Comparison of ENCODE assay signal across 8 cellular contexts in the genomic region with DNA sequence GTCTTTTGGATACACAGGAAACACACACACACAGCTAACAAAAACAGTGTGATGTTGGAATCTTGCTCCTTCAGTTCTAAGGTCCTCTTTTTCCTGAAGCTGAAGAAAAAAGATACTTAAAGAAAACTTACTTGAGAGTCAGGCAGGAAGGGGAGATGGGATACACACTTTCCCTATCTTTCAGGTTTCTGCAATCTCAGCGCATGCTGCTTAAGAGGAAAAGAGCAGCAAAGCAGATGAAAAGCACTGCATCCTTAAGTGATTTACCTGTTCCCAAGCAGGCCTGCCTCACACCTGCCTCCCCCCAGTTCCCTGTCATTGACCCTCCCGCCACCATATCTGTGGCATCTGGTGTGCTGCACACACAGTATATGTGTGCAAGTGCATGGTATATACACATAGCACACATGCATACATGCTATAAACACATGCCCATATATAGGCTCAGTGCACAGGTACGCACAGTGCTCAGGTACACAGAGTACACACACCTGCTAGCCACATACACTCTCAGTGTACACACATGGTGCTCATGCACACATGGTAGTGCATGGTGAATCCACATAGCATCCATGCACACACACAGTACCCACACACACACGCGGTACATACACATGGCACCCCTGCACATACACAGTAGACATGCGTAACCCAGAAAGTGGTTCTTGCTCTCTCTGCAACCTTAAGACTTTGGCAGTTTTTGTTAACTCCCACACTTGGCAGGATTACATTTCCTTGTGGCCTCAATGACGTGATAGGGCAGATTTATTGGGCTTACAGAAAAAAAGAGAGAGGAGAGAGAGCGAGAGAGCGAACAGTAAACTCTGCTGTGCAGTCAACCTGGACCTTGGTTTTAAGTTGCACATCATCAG.
DNase-seq lines count a peak whose midpoint lies in the region; ATAC-seq, FAIRE-seq and TF ChIP-seq lines count a peak whose summit lies in the region.

No MANE protein-coding gene starts in this region.

- ATAC-seq in K562 (no peak; the same call in 2 of the 3 replicates), memory B cell (ENCODE audit: low read depth) (no peak)

- 68% methylated on average over 9 of the region's 9 CpGs for WGBS in K562 (ENCODE audit: insufficient coverage, low coverage, missing lambda C conversion rate)
- WGBS in urinary bladder = 34% methylated on average over 9 of the region's 9 CpGs

- H3K27me3 ChIP-seq in Loucy (ENCODE audit: insufficient read depth, low read length, poor library complexity, severe bottlenecking) (no peaks in the 10 kb centered on the region), K562 (ENCODE audit: control insufficient read depth in 2 of 2, insufficient read depth in 2 of 2, low read length in 2 of 2) (no peaks in the 10 kb centered on the region)

- no peaks in the 10 kb centered on the region for H3K27me3 Mint-ChIP-seq in activated naive CD4-positive, alpha-beta T cell treated with anti-CD3 and anti-CD28 coated beads, Interleukin-2, amount 50 U/mL, for 24 hours
- H3K27me3 Mint-ChIP-seq in memory B cell = no peaks in the 10 kb centered on the region

- H4K20me1 ChIP-seq in Loucy (ENCODE audit: insufficient read depth, low read length, poor library complexity, severe bottlenecking) = no peaks in the 10 kb centered on the region
- no peaks in the 10 kb centered on the region for H4K20me1 ChIP-seq in K562 (replicated peaks; ENCODE audit: control insufficient read depth, insufficient read depth, low read length)

- no peak for FAIRE-seq in K562 (lab: Jason Lieb, UNC)

- H3K27ac Mint-ChIP-seq in activated naive CD4-positive, alpha-beta T cell treated with anti-CD3 and anti-CD28 coated beads, Interleukin-2, amount 50 U/mL, for 24 hours = peak overlapping the region; percentile 97
- H3K27ac Mint-ChIP-seq in memory B cell = peak overlapping the region; percentile 98

- TF ChIP-seq CTCF in Loucy (conservative IDR thresholded peaks at IDR 0.05; ENCODE audit: low read length) (no peak), K562 (IDR thresholded peaks at IDR 0.05 in 2 of 3, conservative IDR thresholded peaks at IDR 0.05 in 1 of 3; ENCODE audit: insufficient read depth in 2 of 3, low read depth in 1 of 3, low read length in 3 of 3) (no peak)

- TF ChIP-seq EP300 in K562 (IDR thresholded peaks at IDR 0.05; ENCODE audit: low read length) = no peak

- H3K4me1 ChIP-seq in Loucy (ENCODE audit: insufficient read depth, low read length, poor library complexity, severe bottlenecking) (peaks cover 85% of the 10 kb centered on the region), K562 (replicated peaks in 1 of 2; ENCODE audit: control insufficient read depth in 2 of 2, insufficient read depth in 2 of 2, low read length in 2 of 2) (peaks cover 43 to 83% of the 10 kb centered on the region in 2 experiments), urinary bladder (ENCODE audit: insufficient read depth) (no peaks in the 10 kb centered on the region)

- BruUV-seq in K562 (replicated peaks; lab: Mats Ljungman, UMichigan) = no TSS peak

- peak overlapping the region; percentile 93 for H3K9ac ChIP-seq in Loucy (ENCODE audit: low read depth, low read length, poor library complexity, severe bottlenecking)
- 0 out of 4 replicates have a peak overlapping the region, but pooled peaks of 1 of the 2 experiments have one; percentile 52 for H3K9ac ChIP-seq in K562 (ENCODE audit: insufficient read depth in 1 of 2, low read depth in 2 of 2, low read length in 2 of 2)

- H3K27ac ChIP-seq in K562 (ENCODE audit: extremely low read depth, low read depth, low read length) (peak overlapping the region; percentile 82; the same call in 2 of the 3 replicates), urinary bladder (ENCODE audit: low read depth) (peak overlapping the region; percentile 16)

- H3K4me1 Mint-ChIP-seq in activated naive CD4-positive, alpha-beta T cell treated with anti-CD3 and anti-CD28 coated beads, Interleukin-2, amount 50 U/mL, for 24 hours = peaks cover 72% of the 10 kb centered on the region
- H3K4me1 Mint-ChIP-seq in memory B cell = peaks cover 46% of the 10 kb centered on the region

- in situ Hi-C loops in K562 (cut with MboI) = no loop called here

- intact Hi-C loops in K562 (cut with micrococcal nuclease) = loop anchor here (2.0 to 5.0 kb wide), 4 partner anchors 85 to 464 kb away; no protein-coding TSS in a partner anchor

- POLR2A ChIA-PET in K562 (lab: Yijun Ruan, JAX) = interaction anchor here (0.6 to 1.8 kb wide), 4 partner anchors 11 to 20 kb away, joined by 3 to 5 read pairs (median 4); no protein-coding TSS in a partner anchor

- DNase-seq in activated naive CD4-positive, alpha-beta T cell treated with Interleukin-2 at 50 U/mL for 16 hours = no peak
- DNase-seq in K562 (ENCODE audit: extremely low read depth in 1 of 4, low spot score in 3 of 4) (no peak), memory B cell (ENCODE audit: low spot score in 2 of 2) (no peak), SKM-1 treated with dmso at 0.1 percent for 144 hours (lab: John Stamatoyannopoulos, UW; ENCODE audit: unreplicated experiment) (no peak), cortex of kidney (lab: John Stamatoyannopoulos, UW) (no peak)

- H3K9me1 ChIP-seq in K562 (ENCODE audit: control insufficient read depth, insufficient read depth, low read length) = no peaks in the 10 kb centered on the region

- CTCF ChIA-PET in K562 (lab: Yijun Ruan, JAX; ENCODE audit: low intra/inter-chr PET ratio) = no interaction called here

- TF ChIP-seq RAD21 in K562 (CRISPR knock-in tag; conservative IDR thresholded peaks at IDR 0.05 in 1 of 2, IDR thresholded peaks at IDR 0.05 in 1 of 2) = no peak

- peak overlapping the region; percentile 78 for H3K4me2 ChIP-seq in Loucy (ENCODE audit: low read depth, low read length, poor library complexity, severe bottlenecking)
- H3K4me2 ChIP-seq in K562 (ENCODE audit: insufficient read depth, low read length) = peak overlapping the region; percentile 51; the same call in 1 of the 2 replicates

- no peaks in the 10 kb centered on the region for H3K36me3 Mint-ChIP-seq in activated naive CD4-positive, alpha-beta T cell treated with anti-CD3 and anti-CD28 coated beads, Interleukin-2, amount 50 U/mL, for 24 hours
- H3K36me3 Mint-ChIP-seq in memory B cell = peaks cover 4% of the 10 kb centered on the region

- no peak for TF ChIP-seq POLR2A in K562 (conservative IDR thresholded peaks at IDR 0.05)

- peak overlapping the region; percentile 77 for H3K4me3 Mint-ChIP-seq in activated naive CD4-positive, alpha-beta T cell treated with anti-CD3 and anti-CD28 coated beads, Interleukin-2, amount 50 U/mL, for 24 hours
- peak overlapping the region; percentile 77 for H3K4me3 Mint-ChIP-seq in memory B cell

- no peak overlapping the region for H2AFZ ChIP-seq in Loucy (ENCODE audit: low read length)
- peak overlapping the region; percentile 94 for H2AFZ ChIP-seq in K562 (ENCODE audit: low read depth, low read length)

- peaks cover 13% of the 10 kb centered on the region; the same call in 1 of the 2 replicates for H3K79me2 ChIP-seq in Loucy (ENCODE audit: insufficient read depth, low read length)
- H3K79me2 ChIP-seq in K562 (ENCODE audit: control insufficient read depth, insufficient read depth, low read length) = no peaks in the 10 kb centered on the region

- H3K9me3 ChIP-seq in Loucy (ENCODE audit: insufficient read depth, low read depth, low read length) (no peaks in the 10 kb centered on the region), K562 (replicated peaks; ENCODE audit: control insufficient read depth, insufficient read depth, low read depth, low read length) (no peaks in the 10 kb centered on the region; the same call in none of the 2 replicates)

- no peaks in the 10 kb centered on the region for H3K9me3 Mint-ChIP-seq in activated naive CD4-positive, alpha-beta T cell treated with anti-CD3 and anti-CD28 coated beads, Interleukin-2, amount 50 U/mL, for 24 hours
- H3K9me3 Mint-ChIP-seq in memory B cell = peaks cover 5% of the 10 kb centered on the region

- H3K9me2 ChIP-seq in Loucy (replicated peaks; ENCODE audit: low read depth, low read length) = no peaks in the 10 kb centered on the region

- H3K36me3 ChIP-seq in Loucy (ENCODE audit: insufficient read depth, low read length) (no peaks in the 10 kb centered on the region), K562 (ENCODE audit: control insufficient read depth, insufficient read depth, low read length) (no peaks in the 10 kb centered on the region), urinary bladder (ENCODE audit: insufficient read depth) (no peaks in the 10 kb centered on the region)

- H3K4me3 ChIP-seq in Loucy (ENCODE audit: low read length, poor library complexity, severe bottlenecking) = peak overlapping the region; percentile 68
- H3K4me3 ChIP-seq in K562 = no peak overlapping the region
- H3K4me3 ChIP-seq in urinary bladder (ENCODE audit: low read depth, low read length) = no peak overlapping the region

- H3F3A ChIP-seq in Loucy (ENCODE audit: low read depth) = peaks cover 26% of the 10 kb centered on the region

TF ChIP-seq in K562, 482 proteins besides CTCF, POLR2A, EP300 and RAD21 (continues in another document):
- TF ChIP-seq, protein P1, sequence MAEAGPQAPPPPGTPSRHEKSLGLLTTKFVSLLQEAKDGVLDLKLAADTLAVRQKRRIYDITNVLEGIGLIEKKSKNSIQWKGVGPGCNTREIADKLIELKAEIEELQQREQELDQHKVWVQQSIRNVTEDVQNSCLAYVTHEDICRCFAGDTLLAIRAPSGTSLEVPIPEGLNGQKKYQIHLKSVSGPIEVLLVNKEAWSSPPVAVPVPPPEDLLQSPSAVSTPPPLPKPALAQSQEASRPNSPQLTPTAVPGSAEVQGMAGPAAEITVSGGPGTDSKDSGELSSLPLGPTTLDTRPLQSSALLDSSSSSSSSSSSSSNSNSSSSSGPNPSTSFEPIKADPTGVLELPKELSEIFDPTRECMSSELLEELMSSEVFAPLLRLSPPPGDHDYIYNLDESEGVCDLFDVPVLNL (CRISPR knock-in tag; IDR thresholded peaks at IDR 0.05; ENCODE audit: low read depth) = peak; percentile 67; the same call in 1 of the 2 replicates
- TF ChIP-seq ATF1 (CRISPR knock-in tag; IDR thresholded peaks at IDR 0.05) = no peak
- 0 out of 2 replicates have a peak, but pooled peaks have one; percentile 16 for TF ChIP-seq ATF1 (tag; IDR thresholded peaks at IDR 0.05)
- no peak for TF ChIP-seq ZC3H4 (CRISPR knock-in tag; IDR thresholded peaks at IDR 0.05; ENCODE audit: borderline replicate concordance)
- TF ChIP-seq NFXL1 (CRISPR knock-in tag; IDR thresholded peaks at IDR 0.05) = no peak
- peak; percentile 75 for TF ChIP-seq WHSC1 (IDR thresholded peaks at IDR 0.05; ENCODE audit: low read length)
- no peak for TF ChIP-seq MLLT1 (IDR thresholded peaks at IDR 0.05)
